Comparison of ENCODE assay signal across 35 cellular contexts in genomic region chr3:50724831-50725230, GRCh38.
"Had no signal": no experiment of that assay in that cellular context is flagged by ENCODE, and none has a peak within 500 bp of the region (broad histone marks: within the 10 kb centered on the region; RNA-seq: fewer than 3 reads in every experiment).

No MANE protein-coding gene starts in this region.

- H3K36me3 ChIP-seq: MG63 had no signal

- DNase-seq: Karpas-422, Kasumi-1, MG63, MM.1S, MV-4-11, NCI-H1048, NCI-H1092 treated with DMSO at 0.1 percent for 48 hours, NCI-H1105, NCI-H1105 treated with DMSO at 0.1 percent for 48 hours, NCI-H1417, NCI-H1417 treated with DMSO at 0.1 percent for 48 hours, NCI-H1436, NCI-H1436 treated with DMSO at 0.1 percent for 48 hours, NCI-H146, NCI-H1694, NCI-H1694 treated with DMSO at 0.1 percent for 48 hours, NCI-H187, NCI-H187 treated with DMSO at 0.1 percent for 48 hours, NCI-H1930, NCI-H2029, NCI-H2029 treated with DMSO at 0.1 percent for 48 hours, NCI-H2081, NCI-H2081 treated with DMSO at 0.1 percent for 48 hours, NCI-H2107, NCI-H2171, NCI-H2171 treated with DMSO at 0.1 percent for 48 hours, NCI-H2227 treated with DMSO at 0.1 percent for 48 hours, NCI-H226, NCI-H345, NCI-H446, NCI-H446 treated with DMSO at 0.1 percent for 48 hours, NCI-H510A, NCI-H510A treated with DMSO at 0.1 percent for 48 hours, NCI-H524, NCI-H524 treated with DMSO at 0.1 percent for 48 hours had no signal

- H3K4me3 ChIP-seq: MG63 had no signal

- H3K9me3 ChIP-seq: MG63 had no signal
